Comparison of ENCODE assay signal across 12 cellular contexts in genomic region chr5:173547579-173547978, GRCh38.
A peak's percentile ranks its signal among the peaks of the same experiment; 100 is the strongest.
DNase-seq lines count a peak whose midpoint lies in the region; ATAC-seq and TF ChIP-seq lines count a peak whose summit lies in the region.
"Had no signal": no experiment of that assay in that cellular context is flagged by ENCODE, and none has a peak within 500 bp of the region (broad histone marks: within the 10 kb centered on the region; RNA-seq: fewer than 3 reads in every experiment).

No MANE protein-coding gene starts in this region.

- H3K9me3 Mint-ChIP-seq in stimulated activated memory B cell treated with anti-CD40 and anti-IgM and Interleukin-4, amounts not matched to agents 10 μg/mL and 1 μg/mL and 100 μg/mL, for 72 hours, result no peaks in the 10 kb centered on the region
- H3K9me3 Mint-ChIP-seq: activated CD4-positive, alpha-beta memory T cell treated with anti-CD3 and anti-CD28 coated beads, Interleukin-2, amount 10 ng/mL, durations not matched to agents 7 days and 5 days had no signal

- no peaks in the 10 kb centered on the region for H3K9me3 ChIP-seq in MM.1S (replicated peaks; ENCODE audit: insufficient read depth, low read length)

- intact Hi-C loops in dorsolateral prefrontal cortex (cut with DNase I), result no loop called here

- no peaks in the 10 kb centered on the region for H3K79me2 ChIP-seq in MM.1S (ENCODE audit: low read length)

- no peaks in the 10 kb centered on the region for H3K36me3 ChIP-seq in MM.1S (replicated peaks; ENCODE audit: insufficient read depth, low read length)

- H3K9me2 ChIP-seq in MM.1S (replicated peaks; ENCODE audit: insufficient read depth, low read length), result no peaks in the 10 kb centered on the region

- ATAC-seq in GM18873 (IDR thresholded peaks at IDR 0.05; ENCODE audit: low FRiP score, unreplicated experiment), result peak; percentile 71
- ATAC-seq in HG03025 (IDR thresholded peaks at IDR 0.05; ENCODE audit: low FRiP score, unreplicated experiment), result peak; percentile 61
- peak; percentile 54 for ATAC-seq in stimulated activated memory B cell treated with anti-CD40 and anti-IgM and Interleukin-4, amounts not matched to agents 10 μg/mL and 1 μg/mL and 100 μg/mL, for 72 hours
- no peak for ATAC-seq in GM18519 (IDR thresholded peaks at IDR 0.05; ENCODE audit: low FRiP score, unreplicated experiment)

- H3K4me2 ChIP-seq in MM.1S (ENCODE audit: low read depth, low read length), result no peak overlapping the region

- H4K20me1 ChIP-seq in MM.1S (ENCODE audit: insufficient read depth, low read length), result no peaks in the 10 kb centered on the region

- H3K27ac ChIP-seq in MM.1S (ENCODE audit: low read length), result no peak overlapping the region
- no peak overlapping the region for H3K27ac ChIP-seq in dorsolateral prefrontal cortex

- H3K27ac Mint-ChIP-seq in stimulated activated memory B cell treated with anti-CD40 and anti-IgM and Interleukin-4, amounts not matched to agents 10 μg/mL and 1 μg/mL and 100 μg/mL, for 72 hours, result no peak overlapping the region
- H3K27ac Mint-ChIP-seq: activated CD4-positive, alpha-beta memory T cell treated with anti-CD3 and anti-CD28 coated beads, Interleukin-2, amount 10 ng/mL, durations not matched to agents 7 days and 5 days had no signal

- H3K4me1 ChIP-seq in MM.1S (ENCODE audit: low read length), result no peaks in the 10 kb centered on the region

- TF ChIP-seq CTCF in astrocyte of the spinal cord (IDR thresholded peaks at IDR 0.05; ENCODE audit: low read depth, low read length) (no peak), MM.1S (IDR thresholded peaks at IDR 0.05; ENCODE audit: low read length) (no peak), dorsolateral prefrontal cortex (IDR thresholded peaks at IDR 0.05 in 54 of 56, conservative IDR thresholded peaks at IDR 0.05 in 2 of 56; ENCODE audit: low read depth in 1 of 56, partially characterized antibody in 56 of 56) (no peak)

- H3K4me3 Mint-ChIP-seq in stimulated activated memory B cell treated with anti-CD40 and anti-IgM and Interleukin-4, amounts not matched to agents 10 μg/mL and 1 μg/mL and 100 μg/mL, for 72 hours, result no peak overlapping the region
- H3K4me3 Mint-ChIP-seq: activated CD4-positive, alpha-beta memory T cell treated with anti-CD3 and anti-CD28 coated beads, Interleukin-2, amount 10 ng/mL, durations not matched to agents 7 days and 5 days had no signal

- H3K27me3 Mint-ChIP-seq in stimulated activated memory B cell treated with anti-CD40 and anti-IgM and Interleukin-4, amounts not matched to agents 10 μg/mL and 1 μg/mL and 100 μg/mL, for 72 hours, result peaks cover 20% of the 10 kb centered on the region

- peaks cover 5% of the 10 kb centered on the region for H3K4me1 Mint-ChIP-seq in stimulated activated memory B cell treated with anti-CD40 and anti-IgM and Interleukin-4, amounts not matched to agents 10 μg/mL and 1 μg/mL and 100 μg/mL, for 72 hours
- H3K4me1 Mint-ChIP-seq: activated CD4-positive, alpha-beta memory T cell treated with anti-CD3 and anti-CD28 coated beads, Interleukin-2, amount 10 ng/mL, durations not matched to agents 7 days and 5 days had no signal

- in situ Hi-C loops in astrocyte of the spinal cord (cut with HindIII; ENCODE audit: low sequenced_read_pairs), result no loop called here

- no peaks in the 10 kb centered on the region for H3K36me3 Mint-ChIP-seq in stimulated activated memory B cell treated with anti-CD40 and anti-IgM and Interleukin-4, amounts not matched to agents 10 μg/mL and 1 μg/mL and 100 μg/mL, for 72 hours

- DNase-seq in astrocyte of the spinal cord (ENCODE audit: low read depth, low spot score), result peak; percentile 39
- DNase-seq in LoVo (ENCODE audit: low spot score), result no peak
- DNase-seq in MM.1S, result no peak
- no peak for DNase-seq in dorsolateral prefrontal cortex
- DNase-seq: activated CD4-positive, alpha-beta memory T cell treated with anti-CD3 and anti-CD28 coated beads, Interleukin-2, amount 10 ng/mL, durations not matched to agents 7 days and 5 days; central memory CD4-positive, alpha-beta T cell; nucleus accumbens; SHP77 treated with DMSO at 0.1 percent for 48 hours had no signal

- H3K27me3 ChIP-seq in MM.1S (replicated peaks; ENCODE audit: insufficient read depth, low read length) (no peaks in the 10 kb centered on the region), dorsolateral prefrontal cortex (peaks cover 0 to 3% (median 0%) of the 10 kb centered on the region in 45 donors)

- H2AFZ ChIP-seq in MM.1S (ENCODE audit: low read length), result no peak overlapping the region

- H3F3A ChIP-seq in MM.1S (ENCODE audit: insufficient read depth, low read length), result no peaks in the 10 kb centered on the region

- H3K4me3 ChIP-seq in astrocyte of the spinal cord (ENCODE audit: low read depth, low read length) (no peak overlapping the region), MM.1S (ENCODE audit: low read length) (no peak overlapping the region), dorsolateral prefrontal cortex (no peak overlapping the region)

- no peak overlapping the region for H3K9ac ChIP-seq in MM.1S (ENCODE audit: low read length)
